In genomic region chr11:10844816-10845215, GRCh38 we compare ENCODE assay signal across 12 cellular contexts.
"Had no signal": no experiment of that assay in that cellular context is flagged by ENCODE, and none has a peak within 500 bp of the region (broad histone marks: within the 10 kb centered on the region; RNA-seq: fewer than 3 reads in every experiment).

No MANE protein-coding gene starts in this region.

- H3K9me3 Mint-ChIP-seq: neural crest cell; stimulated activated naive CD8-positive, alpha-beta T cell treated with anti-CD3 and anti-CD28 coated beads, Interleukin-15, Interleukin-2, amounts not matched to agents 100 ng/mL and 50 ng/mL, for 24 hours had no signal

- H3K27ac ChIP-seq: breast epithelium, ovary, spleen, thoracic aorta had no signal

- H3K4me1 ChIP-seq: breast epithelium had no signal

- ATAC-seq: sciatic nerve had no signal

- H3K4me3 Mint-ChIP-seq: neural crest cell; stimulated activated naive CD8-positive, alpha-beta T cell treated with anti-CD3 and anti-CD28 coated beads, Interleukin-15, Interleukin-2, amounts not matched to agents 100 ng/mL and 50 ng/mL, for 24 hours had no signal

- DNase-seq: activated CD4-positive, CD25-positive, alpha-beta regulatory T cell treated with anti-CD3 and anti-CD28 coated beads, Interleukin-2, amount 50 U/mL, for 72 hours; activated naive CD4-positive, alpha-beta T cell; activated T-cell treated with anti-CD3 and anti-CD28 coated beads for 4 hours; aorta; ovary; spleen had no signal

- H3K27me3 Mint-ChIP-seq: stimulated activated naive CD8-positive, alpha-beta T cell treated with anti-CD3 and anti-CD28 coated beads, Interleukin-15, Interleukin-2, amounts not matched to agents 100 ng/mL and 50 ng/mL, for 24 hours had no signal

- H3K27me3 ChIP-seq: breast epithelium, ovary, spleen had no signal

- FAIRE-seq: keratinocyte had no signal

- H3K4me3 ChIP-seq: breast epithelium, ovary, spleen, thoracic aorta had no signal

- H3K27ac Mint-ChIP-seq: stimulated activated naive CD8-positive, alpha-beta T cell treated with anti-CD3 and anti-CD28 coated beads, Interleukin-15, Interleukin-2, amounts not matched to agents 100 ng/mL and 50 ng/mL, for 24 hours had no signal

- H3K9me3 ChIP-seq: breast epithelium, ovary, spleen, thoracic aorta had no signal

- H3K36me3 ChIP-seq: breast epithelium, ovary, thoracic aorta had no signal
